In genomic region chr14:89015016-89015415, GRCh38 we compare ENCODE assay signal across 17 cellular contexts.
DNase-seq lines count a peak whose midpoint lies in the region; ATAC-seq and TF ChIP-seq lines count a peak whose summit lies in the region.
"Had no signal": no experiment of that assay in that cellular context is flagged by ENCODE, and none has a peak within 500 bp of the region (broad histone marks: within the 10 kb centered on the region; RNA-seq: fewer than 3 reads in every experiment).

No MANE protein-coding gene starts in this region.

- H3K9ac ChIP-seq in OCI-LY3 (ENCODE audit: low read length) = no peak overlapping the region
- no peak overlapping the region for H3K9ac ChIP-seq in fibroblast of lung (ENCODE audit: insufficient read depth, low read length)

- TF ChIP-seq CTCF in AG04450 (IDR thresholded peaks at IDR 0.05; ENCODE audit: low read depth, low read length) (peak; percentile 42; the same call in 1 of the 2 replicates), OCI-LY3 (IDR thresholded peaks at IDR 0.05; ENCODE audit: low read depth, low read length) (peak; percentile 15), fibroblast of lung (conservative IDR thresholded peaks at IDR 0.05 in 1 of 2, IDR thresholded peaks at IDR 0.05 in 1 of 2; ENCODE audit: low read depth in 1 of 2, low read length in 2 of 2) (peak; percentile 19 to 39)

- CTCF ChIA-PET in AG04450 (lab: Charles Lee) = interaction anchor here (0.8 to 1.4 kb wide), 2 partner anchors 347 to 1070 kb away, joined by 3 read pairs; no protein-coding TSS in a partner anchor

- no peaks in the 10 kb centered on the region for H3K27me3 ChIP-seq in AG04450 (ENCODE audit: control insufficient read depth, insufficient read depth, low read length)
- H3K27me3 ChIP-seq in OCI-LY3 (ENCODE audit: low read depth, low read length) = peaks cover 13% of the 10 kb centered on the region
- H3K27me3 ChIP-seq in fibroblast of lung (ENCODE audit: control insufficient read depth, insufficient read depth, low read length) = no peaks in the 10 kb centered on the region
- H3K27me3 ChIP-seq: ascending aorta, left lung had no signal

- no peak overlapping the region for H3K4me3 ChIP-seq in AG04450 (ENCODE audit: low read depth, low read length)
- H3K4me3 ChIP-seq in OCI-LY3 (ENCODE audit: low read length) = no peak overlapping the region
- no peak overlapping the region for H3K4me3 ChIP-seq in fibroblast of lung (replicated peaks in 1 of 4; ENCODE audit: control extremely low read depth in 1 of 4, insufficient read depth in 1 of 4, low read depth in 3 of 4, low read length in 4 of 4)
- H3K4me3 ChIP-seq: ascending aorta, left lung had no signal

- H4K20me1 ChIP-seq in OCI-LY3 (ENCODE audit: insufficient read depth, low read length) (no peaks in the 10 kb centered on the region), fibroblast of lung (ENCODE audit: control insufficient read depth, extremely low read depth, insufficient read depth, low read length) (no peaks in the 10 kb centered on the region)

- H3K79me2 ChIP-seq in OCI-LY3 (ENCODE audit: low read length) (no peaks in the 10 kb centered on the region), fibroblast of lung (ENCODE audit: control insufficient read depth, insufficient read depth, low read length) (no peaks in the 10 kb centered on the region)

- no peak overlapping the region for H3K27ac ChIP-seq in AG04450 (ENCODE audit: low read depth, low read length)
- H3K27ac ChIP-seq in OCI-LY3 (ENCODE audit: low read length) = no peak overlapping the region
- no peak overlapping the region for H3K27ac ChIP-seq in fibroblast of lung (ENCODE audit: insufficient read depth, low read length)
- H3K27ac ChIP-seq: ascending aorta, left lung had no signal

- DNase-seq in AG04450 (ENCODE audit: low read depth, low spot score) (no peak), DMS 273 (lab: John Stamatoyannopoulos, UW; ENCODE audit: unreplicated experiment) (peak; percentile 51), fibroblast of lung (ENCODE audit: low read depth in 2 of 2) (peak in 1 of 2 donors; percentile 28), DMS153 treated with DMSO at 0.1 percent for 48 hours (lab: John Stamatoyannopoulos, UW; ENCODE audit: unreplicated experiment) (no peak), globus pallidus (ENCODE audit: low spot score) (no peak), T-helper 1 cell (no peak)
- DNase-seq: activated CD4-positive, alpha-beta T cell treated with anti-CD3 and anti-CD28 coated beads for 4 hours; activated CD8-positive, alpha-beta memory T cell treated with anti-CD3 and anti-CD28 coated beads, Interleukin-2, amount 50 U/mL, for 48 hours; activated naive CD4-positive, alpha-beta T cell; left lung; SHP77 treated with DMSO at 0.1 percent for 48 hours; stimulated activated CD4-positive, alpha-beta T cell treated with anti-CD3 and anti-CD28 coated beads, Interleukin-2, amount 100 ng/mL, for 48 hours; substantia nigra; T-helper 2 cell had no signal

- H3K36me3 ChIP-seq in OCI-LY3 (replicated peaks; ENCODE audit: low read depth, low read length) (no peaks in the 10 kb centered on the region), fibroblast of lung (ENCODE audit: control insufficient read depth, insufficient read depth, low read length) (no peaks in the 10 kb centered on the region)
- H3K36me3 ChIP-seq: ascending aorta, left lung had no signal

- ATAC-seq in HG02588 (IDR thresholded peaks at IDR 0.05; ENCODE audit: unreplicated experiment) = no peak
- ATAC-seq: left lung had no signal

- no peaks in the 10 kb centered on the region for H3K9me3 ChIP-seq in AG04450 (ENCODE audit: control insufficient read depth, insufficient read depth, low read length)
- H3K9me3 ChIP-seq in OCI-LY3 (ENCODE audit: insufficient read depth, low read length) = no peaks in the 10 kb centered on the region
- H3K9me3 ChIP-seq in fibroblast of lung (ENCODE audit: control insufficient read depth, insufficient read depth, low read depth, low read length) = no peaks in the 10 kb centered on the region
- H3K9me3 ChIP-seq: ascending aorta, left lung had no signal

- 0 out of 2 replicates have a peak, but pooled peaks cover 3% of the 10 kb centered on the region for H3K4me1 ChIP-seq in OCI-LY3 (ENCODE audit: low read length)
- no peaks in the 10 kb centered on the region for H3K4me1 ChIP-seq in fibroblast of lung (ENCODE audit: control insufficient read depth, extremely low read depth, insufficient read depth, low read length)
- H3K4me1 ChIP-seq: ascending aorta, left lung had no signal

- POLR2A ChIA-PET in AG04450 (lab: Yijun Ruan, JAX) = no interaction called here

- H3K4me2 ChIP-seq in OCI-LY3 (ENCODE audit: low read length) = no peak overlapping the region
- H3K4me2 ChIP-seq in fibroblast of lung (ENCODE audit: extremely low read depth, insufficient read depth, low read length) = no peak overlapping the region

- no peak overlapping the region for H2AFZ ChIP-seq in OCI-LY3 (ENCODE audit: low read depth, low read length)
- no peak overlapping the region for H2AFZ ChIP-seq in fibroblast of lung (ENCODE audit: low read length)
